ENCODE assay signal across 1 cellular context in the genomic region with DNA sequence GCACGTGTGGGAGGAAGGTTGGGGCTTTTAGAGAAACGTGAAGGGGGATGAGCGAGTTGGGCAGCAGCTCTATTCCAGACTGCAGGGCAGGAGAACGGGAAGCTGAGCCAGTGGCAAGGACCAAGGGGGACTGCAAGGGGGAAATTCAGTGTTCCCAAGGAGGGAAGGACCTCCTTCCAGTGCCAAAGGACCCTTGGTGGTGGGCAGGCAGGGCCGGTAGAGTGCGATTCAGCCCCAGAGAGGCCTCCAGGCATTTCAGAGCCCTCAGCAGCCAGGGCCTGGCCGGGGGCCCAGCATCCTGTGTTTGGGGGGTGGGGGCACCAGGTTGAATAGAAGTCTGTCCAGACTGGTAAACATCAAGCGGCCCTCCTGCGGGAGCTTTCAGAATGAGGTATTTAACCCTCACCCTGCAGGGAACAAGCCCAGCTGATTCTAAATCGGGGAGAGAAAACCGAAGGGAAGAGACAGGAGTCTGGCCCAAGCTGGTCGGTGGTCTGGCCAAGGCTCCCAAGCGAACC.
TF ChIP-seq lines count a peak whose summit lies in the region.

No MANE protein-coding gene starts in this region.

TF ChIP-seq in H1, 55 proteins besides CTCF, POLR2A, EP300 and RAD21:
- TF ChIP-seq MAFK (IDR thresholded peaks at IDR 0.05; ENCODE audit: low read depth, low read length) (no peak), NANOG (IDR thresholded peaks at IDR 0.05; ENCODE audit: insufficient read depth, low read depth, low read length, poor library complexity, severe bottlenecking) (no peak), PHF8 (conservative IDR thresholded peaks at IDR 0.05; ENCODE audit: low read depth, low read length) (no peak), RNF2 (IDR thresholded peaks at IDR 0.05; ENCODE audit: borderline replicate concordance, low read depth, low read length, missing control alignments, poor library complexity, severe bottlenecking) (no peak)
